16 cellular contexts compared by ENCODE assay signal in the genomic region with DNA sequence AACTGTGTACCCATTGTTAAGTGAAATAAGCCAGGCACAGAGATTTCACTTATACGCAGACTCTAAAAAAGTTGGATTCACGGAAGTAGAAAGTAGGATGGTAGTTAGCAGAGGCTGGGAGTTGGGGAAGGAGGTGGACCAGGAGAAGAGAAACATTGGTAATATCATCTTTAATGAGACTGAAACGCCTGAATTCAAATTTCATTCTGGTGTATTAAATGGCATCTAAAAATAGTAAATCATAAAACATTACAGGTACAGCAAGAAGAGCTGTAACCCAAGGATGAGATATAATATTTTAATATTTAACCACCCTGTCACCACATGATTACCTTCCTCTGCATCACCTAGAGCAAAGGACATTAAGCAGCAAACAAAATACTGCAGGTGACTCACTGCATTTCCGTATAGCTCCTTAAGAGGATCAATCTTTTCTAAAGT.
A peak's percentile ranks its signal among the peaks of the same experiment; 100 is the strongest.
DNase-seq lines count a peak whose midpoint lies in the region; ATAC-seq and TF ChIP-seq lines count a peak whose summit lies in the region.
"Had no signal": no experiment of that assay in that cellular context is flagged by ENCODE, and none has a peak within 500 bp of the region (broad histone marks: within the 10 kb centered on the region; RNA-seq: fewer than 3 reads in every experiment).

No MANE protein-coding gene starts in this region.

- H3K4me1 Mint-ChIP-seq in Calu3 (ENCODE audit: low read depth, unreplicated experiment) (peaks cover 73% of the 10 kb centered on the region), nephron (peaks cover 42% of the 10 kb centered on the region)

- POLR2A ChIA-PET in PC-9 (lab: Charles Lee; ENCODE audit: unreplicated experiment) = interaction anchor here (0.6 kb wide), 1 partner anchor 32 kb away, joined by 8 read pairs; no protein-coding TSS in a partner anchor

- peak overlapping the region; percentile 46 for H3K4me3 Mint-ChIP-seq in Calu3 (ENCODE audit: low read depth, unreplicated experiment)
- no peak overlapping the region for H3K4me3 Mint-ChIP-seq in nephron
- H3K4me3 Mint-ChIP-seq: activated naive CD8-positive, alpha-beta T cell; mesothelial cell of epicardium; T-helper 1 cell treated with Interleukin-12 subunit alpha and Interleukin-12 subunit beta and Interleukin-4 antibody, amounts not matched to agents 30 μg/mL and 1 μg/mL, for 36 hours had no signal

- peaks cover 64% of the 10 kb centered on the region for H3K79me2 ChIP-seq in PC-9 (ENCODE audit: low read depth)
- H3K79me2 ChIP-seq: parathyroid adenoma had no signal

- no peaks in the 10 kb centered on the region for H3K9me3 ChIP-seq in PC-9 (ENCODE audit: insufficient read depth, low read depth)
- H3K9me3 ChIP-seq in duodenal mucosa (ENCODE audit: control insufficient read depth in 1 of 2, low read length in 2 of 2) = no peaks in the 10 kb centered on the region

- H3K27ac ChIP-seq in PC-9 = 0 out of 2 replicates have a peak overlapping the region, but pooled peaks have one; percentile 24
- H3K27ac ChIP-seq in duodenal mucosa (ENCODE audit: low read depth, low read length) = no peak overlapping the region
- H3K27ac ChIP-seq: parathyroid adenoma had no signal

- H3K4me1 ChIP-seq in PC-9 (replicated peaks; ENCODE audit: insufficient read depth) (peaks cover 7% of the 10 kb centered on the region), duodenal mucosa (ENCODE audit: control insufficient read depth in 1 of 2, insufficient read depth in 2 of 2, low read length in 2 of 2) (peaks cover 37 to 47% of the 10 kb centered on the region in 2 donors)
- H3K4me1 ChIP-seq: parathyroid adenoma had no signal

- H3K36me3 Mint-ChIP-seq in Calu3 (ENCODE audit: insufficient read depth, unreplicated experiment) = peaks cover 29% of the 10 kb centered on the region
- no peaks in the 10 kb centered on the region for H3K36me3 Mint-ChIP-seq in nephron (ENCODE audit: low read depth)
- H3K36me3 Mint-ChIP-seq: activated naive CD8-positive, alpha-beta T cell; mesothelial cell of epicardium had no signal

- CTCF ChIA-PET in Calu3 (lab: Charles Lee) = interaction anchor here (0.7 to 1.0 kb wide), 3 partner anchors 27 to 97 kb away, joined by 3 to 4 read pairs (median 3); no protein-coding TSS in a partner anchor
- CTCF ChIA-PET in PC-9 (lab: Charles Lee) = no interaction called here

- peaks cover 5% of the 10 kb centered on the region; the same call in 1 of the 2 replicates for H3F3A ChIP-seq in PC-9 (ENCODE audit: insufficient read depth, low read depth)

- H3K36me3 ChIP-seq in PC-9 (ENCODE audit: low read depth) (no peaks in the 10 kb centered on the region), duodenal mucosa (ENCODE audit: control insufficient read depth in 1 of 2, insufficient read depth in 2 of 2, low read length in 2 of 2) (no peaks in the 10 kb centered on the region)

- ATAC-seq in GM18909 (IDR thresholded peaks at IDR 0.05; ENCODE audit: poor library complexity, unreplicated experiment) (no peak), HG03039 (IDR thresholded peaks at IDR 0.05; ENCODE audit: unreplicated experiment) (no peak), HG03469 (IDR thresholded peaks at IDR 0.05; ENCODE audit: unreplicated experiment) (no peak)

- H3K9ac ChIP-seq in duodenal mucosa (ENCODE audit: low read depth in 1 of 2, low read length in 2 of 2) = no peak overlapping the region
- H3K9ac ChIP-seq: parathyroid adenoma had no signal

- intact Hi-C loops in Calu3 (cut with micrococcal nuclease; ENCODE audit: unreplicated experiment) (no loop called here), PC-9 (cut with micrococcal nuclease; ENCODE audit: unreplicated experiment) (loop anchor here (5.0 kb wide), 1 partner anchor 33 kb away; no protein-coding TSS in a partner anchor)

- 0 out of 2 replicates have a peak overlapping the region, but pooled peaks have one; percentile 5 for H3K4me2 ChIP-seq in PC-9

- DNase-seq in Calu3 (no peak), PC-9 (no peak), GF-D8 (lab: John Stamatoyannopoulos, UW) (no peak)
- DNase-seq: activated CD4-positive, CD25-positive, alpha-beta regulatory T cell treated with anti-CD3 and anti-CD28 coated beads, Interleukin-2, amount 50 U/mL, for 72 hours; activated CD8-positive, alpha-beta memory T cell treated with anti-CD3 and anti-CD28 coated beads, Interleukin-2, amount 50 U/mL, for 48 hours; DMS153; NCI-H1105 had no signal

- no peaks in the 10 kb centered on the region for H3K27me3 Mint-ChIP-seq in Calu3 (ENCODE audit: unreplicated experiment)
- no peaks in the 10 kb centered on the region for H3K27me3 Mint-ChIP-seq in nephron (ENCODE audit: low read depth)

- no peak overlapping the region for H2AFZ ChIP-seq in PC-9
- H2AFZ ChIP-seq: parathyroid adenoma had no signal

- H3K27me3 ChIP-seq in PC-9 (ENCODE audit: insufficient read depth, low read depth) (no peaks in the 10 kb centered on the region), duodenal mucosa (ENCODE audit: control insufficient read depth in 1 of 2, insufficient read depth in 2 of 2, low read length in 2 of 2) (no peaks in the 10 kb centered on the region)

- H3K4me3 ChIP-seq in PC-9 (no peak overlapping the region), duodenal mucosa (ENCODE audit: low read depth in 1 of 2, low read length in 2 of 2) (peak overlapping the region; percentile 4 to 11)

- H3K27ac Mint-ChIP-seq in Calu3 (ENCODE audit: unreplicated experiment) (peak overlapping the region; percentile 75), nephron (peak overlapping the region in 2 of 3 experiments; percentile 44 to 79)
- H3K27ac Mint-ChIP-seq: activated naive CD8-positive, alpha-beta T cell; mesothelial cell of epicardium; T-helper 1 cell treated with Interleukin-12 subunit alpha and Interleukin-12 subunit beta and Interleukin-4 antibody, amounts not matched to agents 30 μg/mL and 1 μg/mL, for 36 hours had no signal

- H4K20me1 ChIP-seq in PC-9 (ENCODE audit: insufficient read depth) = no peaks in the 10 kb centered on the region

- H3K9me3 Mint-ChIP-seq in Calu3 (ENCODE audit: low read depth, unreplicated experiment) (no peaks in the 10 kb centered on the region), nephron (peaks cover 3% of the 10 kb centered on the region)
- H3K9me3 Mint-ChIP-seq: T-helper 1 cell treated with Interleukin-12 subunit alpha and Interleukin-12 subunit beta and Interleukin-4 antibody, amounts not matched to agents 30 μg/mL and 1 μg/mL, for 36 hours had no signal

- no peaks in the 10 kb centered on the region for H3K9me2 ChIP-seq in PC-9 (ENCODE audit: insufficient read depth)

- TF ChIP-seq CTCF in Calu3 (IDR thresholded peaks at IDR 0.05; ENCODE audit: unreplicated experiment) (no peak), PC-9 (conservative IDR thresholded peaks at IDR 0.05) (no peak), nephron (IDR thresholded peaks at IDR 0.05; ENCODE audit: unreplicated experiment in 3 of 3) (no peak)

- BruUV-seq in Calu3 (replicated peaks; lab: Mats Ljungman, UMichigan) = no TSS peak
- no TSS peak for BruUV-seq in PC-9 (replicated peaks; lab: Mats Ljungman, UMichigan)
